9 cellular contexts compared by ENCODE assay signal in the genomic region with DNA sequence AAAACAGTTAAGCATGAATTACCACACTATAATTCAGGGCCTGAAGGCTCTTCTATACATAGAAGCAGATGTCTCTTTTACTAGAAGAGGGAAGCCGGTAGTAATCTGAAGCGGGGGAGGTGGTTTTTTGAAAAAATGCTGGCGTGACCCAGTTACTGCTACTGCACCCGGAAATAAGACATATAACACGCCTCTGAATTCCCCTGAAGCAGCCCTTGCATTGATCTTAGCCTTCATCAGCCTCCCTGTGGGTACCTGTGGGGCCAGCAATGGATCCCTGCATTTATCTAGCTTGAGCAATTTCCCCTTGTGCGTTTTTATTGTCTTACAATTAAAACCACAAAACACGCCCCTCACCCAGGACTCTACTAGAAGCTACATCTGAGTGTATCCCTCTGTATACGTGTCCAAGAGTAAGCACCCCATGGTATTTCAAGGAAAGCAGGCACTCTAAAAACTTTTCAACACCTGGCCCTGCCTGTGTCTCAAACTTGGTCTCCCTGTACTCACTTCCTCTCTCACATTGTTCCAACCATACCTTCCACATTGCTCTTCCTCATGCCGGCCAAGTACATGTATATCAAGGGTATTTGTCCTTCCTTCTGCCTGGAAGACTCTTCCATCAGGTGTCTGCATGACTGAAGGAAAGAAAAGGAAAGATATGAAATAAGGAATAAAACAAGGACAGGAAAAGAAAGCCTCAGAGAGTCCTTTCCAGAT.
DNase-seq lines count a peak whose midpoint lies in the region; TF ChIP-seq lines count a peak whose summit lies in the region.
"Had no signal": no experiment of that assay in that cellular context is flagged by ENCODE, and none has a peak within 500 bp of the region (broad histone marks: within the 10 kb centered on the region; RNA-seq: fewer than 3 reads in every experiment).

No MANE protein-coding gene starts in this region.

- H4K20me1 ChIP-seq in OCI-LY3 (ENCODE audit: insufficient read depth, low read length): no peaks in the 10 kb centered on the region

- H3K27me3 ChIP-seq in OCI-LY3 (ENCODE audit: low read depth, low read length): no peaks in the 10 kb centered on the region

- H3K27me3 Mint-ChIP-seq in activated T-helper 2 cell treated with anti-CD3 and anti-CD28 coated beads, Interferon-gamma antibody, Interleukin-2, Interleukin-4, amounts not matched to agents 10 μg/mL and 5 μg/mL and 100 μg/mL, durations not matched to agents 14 hours and 24 hours and 36 hours (ENCODE audit: low read depth): no peaks in the 10 kb centered on the region
- H3K27me3 Mint-ChIP-seq: brain had no signal

- H3K9me3 ChIP-seq in OCI-LY3 (ENCODE audit: insufficient read depth, low read length): no peaks in the 10 kb centered on the region

- peaks cover 12% of the 10 kb centered on the region for H3K4me1 ChIP-seq in OCI-LY3 (ENCODE audit: low read length)

- intact Hi-C loops in activated T-helper 2 cell treated with anti-CD3 and anti-CD28 coated beads, Interferon-gamma antibody, Interleukin-2, Interleukin-4, amounts not matched to agents 10 μg/mL and 5 μg/mL and 100 μg/mL, durations not matched to agents 14 hours and 24 hours and 36 hours (cut with micrococcal nuclease): no loop called here

- H3K4me1 Mint-ChIP-seq in activated T-helper 2 cell treated with anti-CD3 and anti-CD28 coated beads, Interferon-gamma antibody, Interleukin-2, Interleukin-4, amounts not matched to agents 10 μg/mL and 5 μg/mL and 100 μg/mL, durations not matched to agents 14 hours and 24 hours and 36 hours (ENCODE audit: low read depth): peaks cover 11% of the 10 kb centered on the region
- H3K4me1 Mint-ChIP-seq: brain had no signal

- peak overlapping the region; percentile 51 for H3K4me2 ChIP-seq in OCI-LY3 (ENCODE audit: low read length)

- H3K9ac ChIP-seq in OCI-LY3 (ENCODE audit: low read length): no peak overlapping the region; the same call in 1 of the 2 replicates

- H3K4me3 ChIP-seq in GM12864 (ENCODE audit: low read depth, low read length) (no peak overlapping the region), OCI-LY3 (ENCODE audit: low read length) (0 out of 2 replicates have a peak overlapping the region, but pooled peaks have one; percentile 2)

- H3K36me3 Mint-ChIP-seq in activated T-helper 2 cell treated with anti-CD3 and anti-CD28 coated beads, Interferon-gamma antibody, Interleukin-2, Interleukin-4, amounts not matched to agents 10 μg/mL and 5 μg/mL and 100 μg/mL, durations not matched to agents 14 hours and 24 hours and 36 hours (ENCODE audit: low read depth): no peaks in the 10 kb centered on the region
- H3K36me3 Mint-ChIP-seq: brain had no signal

- H3K27ac ChIP-seq in OCI-LY3 (ENCODE audit: low read length): 0 out of 2 replicates have a peak overlapping the region, but pooled peaks have one; percentile 9

- peak overlapping the region; percentile 0 for H3K4me3 Mint-ChIP-seq in activated T-helper 2 cell treated with anti-CD3 and anti-CD28 coated beads, Interferon-gamma antibody, Interleukin-2, Interleukin-4, amounts not matched to agents 10 μg/mL and 5 μg/mL and 100 μg/mL, durations not matched to agents 14 hours and 24 hours and 36 hours (ENCODE audit: low read depth)
- H3K4me3 Mint-ChIP-seq: brain had no signal

- DNase-seq in GM12864 (ENCODE audit: low read depth) (peak; percentile 22), GM03348 (ENCODE audit: low spot score) (no peak), HT-29 (ENCODE audit: low spot score) (no peak), DMS153 treated with DMSO at 0.1 percent for 48 hours (lab: John Stamatoyannopoulos, UW; ENCODE audit: unreplicated experiment) (no peak), COLO829 (ENCODE audit: low spot score) (no peak)
- DNase-seq in activated T-helper 2 cell treated with anti-CD3 and anti-CD28 coated beads, Interferon-gamma antibody, Interleukin-2, Interleukin-4, amounts not matched to agents 10 μg/mL and 5 μg/mL and 100 μg/mL, durations not matched to agents 14 hours and 24 hours and 36 hours (ENCODE audit: low spot score): peak; percentile 18
- peak; percentile 40 for DNase-seq in stimulated activated CD4-positive, alpha-beta T cell treated with anti-CD3 and anti-CD28 coated beads, Interleukin-1b, Interleukin-23, amount 100 ng/mL, for 48 hours

- peak overlapping the region; percentile 95 for H2AFZ ChIP-seq in OCI-LY3 (ENCODE audit: low read depth, low read length)

- TF ChIP-seq CTCF in GM12864 (IDR thresholded peaks at IDR 0.05; ENCODE audit: low read depth, low read length, missing control alignments): no peak
- no peak for TF ChIP-seq CTCF in OCI-LY3 (IDR thresholded peaks at IDR 0.05; ENCODE audit: low read depth, low read length)

- H3K36me3 ChIP-seq in OCI-LY3 (replicated peaks; ENCODE audit: low read depth, low read length): no peaks in the 10 kb centered on the region

- no peaks in the 10 kb centered on the region for H3K79me2 ChIP-seq in OCI-LY3 (ENCODE audit: low read length)

- H3K27ac Mint-ChIP-seq in activated T-helper 2 cell treated with anti-CD3 and anti-CD28 coated beads, Interferon-gamma antibody, Interleukin-2, Interleukin-4, amounts not matched to agents 10 μg/mL and 5 μg/mL and 100 μg/mL, durations not matched to agents 14 hours and 24 hours and 36 hours: peak overlapping the region; percentile 66
- H3K27ac Mint-ChIP-seq: brain had no signal

- peaks cover 11% of the 10 kb centered on the region for H3K9me3 Mint-ChIP-seq in activated T-helper 2 cell treated with anti-CD3 and anti-CD28 coated beads, Interferon-gamma antibody, Interleukin-2, Interleukin-4, amounts not matched to agents 10 μg/mL and 5 μg/mL and 100 μg/mL, durations not matched to agents 14 hours and 24 hours and 36 hours

Comparison
In these comparisons a context has a peak if more than half of its experiments do, and no peak if none do; other contexts are left out.
1. DNase-seq: peak in GM12864 (single experiment), activated T-helper 2 cell treated with anti-CD3 and anti-CD28 coated beads, Interferon-gamma antibody, Interleukin-2, Interleukin-4, amounts not matched to agents 10 μg/mL and 5 μg/mL and 100 μg/mL, durations not matched to agents 14 hours and 24 hours and 36 hours (single experiment) and stimulated activated CD4-positive, alpha-beta T cell treated with anti-CD3 and anti-CD28 coated beads, Interleukin-1b, Interleukin-23, amount 100 ng/mL, for 48 hours (single experiment); none in GM03348 (single experiment), HT-29 (single experiment), DMS153 treated with DMSO at 0.1 percent for 48 hours (single experiment) and COLO829 (single experiment).